In the genomic region with DNA sequence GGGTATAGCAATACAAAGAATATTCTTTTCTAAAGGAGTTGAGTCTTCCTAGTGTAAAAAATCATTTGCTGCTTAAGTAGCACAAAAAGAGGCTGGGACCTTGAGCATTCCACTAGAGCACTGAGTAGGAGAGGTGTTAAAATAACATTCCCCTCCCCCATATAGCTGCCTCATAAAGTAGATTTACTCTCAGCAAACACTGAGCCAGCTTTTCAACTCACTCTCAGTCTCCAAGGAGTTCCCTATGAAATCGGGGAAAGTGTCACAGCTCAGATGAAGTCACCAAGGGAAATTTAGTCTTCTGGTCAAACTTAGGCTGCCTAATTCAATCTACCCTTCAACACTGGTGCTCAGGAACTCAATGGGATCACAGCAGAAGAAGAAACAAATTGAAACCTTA, we compare ENCODE assay signal across 1 cellular context.
TF ChIP-seq lines count a peak whose summit lies in the region.

No MANE protein-coding gene starts in this region.

TF ChIP-seq in SK-N-SH, 30 proteins besides CTCF, POLR2A, EP300 and RAD21 (continued from another document):
- TF ChIP-seq, protein P1, sequence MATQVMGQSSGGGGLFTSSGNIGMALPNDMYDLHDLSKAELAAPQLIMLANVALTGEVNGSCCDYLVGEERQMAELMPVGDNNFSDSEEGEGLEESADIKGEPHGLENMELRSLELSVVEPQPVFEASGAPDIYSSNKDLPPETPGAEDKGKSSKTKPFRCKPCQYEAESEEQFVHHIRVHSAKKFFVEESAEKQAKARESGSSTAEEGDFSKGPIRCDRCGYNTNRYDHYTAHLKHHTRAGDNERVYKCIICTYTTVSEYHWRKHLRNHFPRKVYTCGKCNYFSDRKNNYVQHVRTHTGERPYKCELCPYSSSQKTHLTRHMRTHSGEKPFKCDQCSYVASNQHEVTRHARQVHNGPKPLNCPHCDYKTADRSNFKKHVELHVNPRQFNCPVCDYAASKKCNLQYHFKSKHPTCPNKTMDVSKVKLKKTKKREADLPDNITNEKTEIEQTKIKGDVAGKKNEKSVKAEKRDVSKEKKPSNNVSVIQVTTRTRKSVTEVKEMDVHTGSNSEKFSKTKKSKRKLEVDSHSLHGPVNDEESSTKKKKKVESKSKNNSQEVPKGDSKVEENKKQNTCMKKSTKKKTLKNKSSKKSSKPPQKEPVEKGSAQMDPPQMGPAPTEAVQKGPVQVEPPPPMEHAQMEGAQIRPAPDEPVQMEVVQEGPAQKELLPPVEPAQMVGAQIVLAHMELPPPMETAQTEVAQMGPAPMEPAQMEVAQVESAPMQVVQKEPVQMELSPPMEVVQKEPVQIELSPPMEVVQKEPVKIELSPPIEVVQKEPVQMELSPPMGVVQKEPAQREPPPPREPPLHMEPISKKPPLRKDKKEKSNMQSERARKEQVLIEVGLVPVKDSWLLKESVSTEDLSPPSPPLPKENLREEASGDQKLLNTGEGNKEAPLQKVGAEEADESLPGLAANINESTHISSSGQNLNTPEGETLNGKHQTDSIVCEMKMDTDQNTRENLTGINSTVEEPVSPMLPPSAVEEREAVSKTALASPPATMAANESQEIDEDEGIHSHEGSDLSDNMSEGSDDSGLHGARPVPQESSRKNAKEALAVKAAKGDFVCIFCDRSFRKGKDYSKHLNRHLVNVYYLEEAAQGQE (IDR thresholded peaks at IDR 0.05; ENCODE audit: low read depth, low read length), result no peak
